In the genomic region with DNA sequence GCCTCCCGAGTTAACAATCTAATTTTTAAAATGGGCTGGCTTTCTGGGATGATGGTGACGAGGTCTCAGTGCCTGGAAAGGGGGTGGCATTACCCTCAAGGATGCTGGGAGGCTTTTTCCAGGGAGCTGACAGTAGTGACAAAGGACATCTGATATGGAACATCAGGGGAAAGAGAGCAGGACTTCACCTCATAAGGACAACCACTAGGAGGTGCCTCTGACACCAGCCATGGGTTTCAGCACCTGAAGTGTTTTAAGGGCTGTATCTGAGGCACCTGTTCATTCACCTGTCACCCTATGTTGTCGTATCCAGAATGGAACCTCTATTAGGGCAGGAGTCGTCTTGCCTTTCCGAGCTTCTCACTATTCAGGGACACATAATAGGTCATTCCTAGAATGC, we compare ENCODE assay signal across 1 cellular context.
TF ChIP-seq lines count a peak whose summit lies in the region.

No MANE protein-coding gene starts in this region.

TF ChIP-seq in Ishikawa, 13 proteins besides CTCF, POLR2A, EP300 and RAD21 (continued from another document):
- TF ChIP-seq, protein P1, sequence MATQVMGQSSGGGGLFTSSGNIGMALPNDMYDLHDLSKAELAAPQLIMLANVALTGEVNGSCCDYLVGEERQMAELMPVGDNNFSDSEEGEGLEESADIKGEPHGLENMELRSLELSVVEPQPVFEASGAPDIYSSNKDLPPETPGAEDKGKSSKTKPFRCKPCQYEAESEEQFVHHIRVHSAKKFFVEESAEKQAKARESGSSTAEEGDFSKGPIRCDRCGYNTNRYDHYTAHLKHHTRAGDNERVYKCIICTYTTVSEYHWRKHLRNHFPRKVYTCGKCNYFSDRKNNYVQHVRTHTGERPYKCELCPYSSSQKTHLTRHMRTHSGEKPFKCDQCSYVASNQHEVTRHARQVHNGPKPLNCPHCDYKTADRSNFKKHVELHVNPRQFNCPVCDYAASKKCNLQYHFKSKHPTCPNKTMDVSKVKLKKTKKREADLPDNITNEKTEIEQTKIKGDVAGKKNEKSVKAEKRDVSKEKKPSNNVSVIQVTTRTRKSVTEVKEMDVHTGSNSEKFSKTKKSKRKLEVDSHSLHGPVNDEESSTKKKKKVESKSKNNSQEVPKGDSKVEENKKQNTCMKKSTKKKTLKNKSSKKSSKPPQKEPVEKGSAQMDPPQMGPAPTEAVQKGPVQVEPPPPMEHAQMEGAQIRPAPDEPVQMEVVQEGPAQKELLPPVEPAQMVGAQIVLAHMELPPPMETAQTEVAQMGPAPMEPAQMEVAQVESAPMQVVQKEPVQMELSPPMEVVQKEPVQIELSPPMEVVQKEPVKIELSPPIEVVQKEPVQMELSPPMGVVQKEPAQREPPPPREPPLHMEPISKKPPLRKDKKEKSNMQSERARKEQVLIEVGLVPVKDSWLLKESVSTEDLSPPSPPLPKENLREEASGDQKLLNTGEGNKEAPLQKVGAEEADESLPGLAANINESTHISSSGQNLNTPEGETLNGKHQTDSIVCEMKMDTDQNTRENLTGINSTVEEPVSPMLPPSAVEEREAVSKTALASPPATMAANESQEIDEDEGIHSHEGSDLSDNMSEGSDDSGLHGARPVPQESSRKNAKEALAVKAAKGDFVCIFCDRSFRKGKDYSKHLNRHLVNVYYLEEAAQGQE (IDR thresholded peaks at IDR 0.05; ENCODE audit: low read depth) = no peak
- no peak for TF ChIP-seq TEAD4 (IDR thresholded peaks at IDR 0.05)
- no peak for TF ChIP-seq CEBPB (IDR thresholded peaks at IDR 0.05)
- no peak for TF ChIP-seq ZBTB7A (IDR thresholded peaks at IDR 0.05; ENCODE audit: low read depth)
